In genomic region chr10:97715259-97715874, GRCh38 we compare ENCODE assay signal across 8 cellular contexts. TPM values are rescaled to one million over a fixed set of nuclear protein-coding genes. Genes with fewer than 3 reads are reported as not detected.
DNase-seq lines count a peak whose midpoint lies in the region; ATAC-seq, FAIRE-seq and TF ChIP-seq lines count a peak whose summit lies in the region.

No MANE protein-coding gene starts in this region.

- CTCF ChIA-PET in WTC11 (lab: Charles Lee): interaction anchor here (0.9 to 4.7 kb wide), 10 partner anchors 8 to 47 kb away, joined by 3 to 45 read pairs (median 10); partner anchors contain the start of genes AVPI1 and ZFYVE27

- H3K27ac ChIP-seq in gastrocnemius medialis: peak overlapping the region; percentile 63 to 85 (median 78)

- H3K4me3 Mint-ChIP-seq in WTC11: peak overlapping the region; percentile 98

- peak overlapping the region; percentile 93 for H3K4me3 ChIP-seq in fibroblast of the aortic adventitia (ENCODE audit: low read depth, low read length)
- H3K4me3 ChIP-seq in gastrocnemius medialis: peak overlapping the region; percentile 21 to 68 (median 62)

- no peaks in the 10 kb centered on the region for H3K9me3 ChIP-seq in gastrocnemius medialis

- no peak for TF ChIP-seq POLR2A in gastrocnemius medialis (IDR thresholded peaks at IDR 0.05)
- no peak for TF ChIP-seq POLR2A in GM12892 (IDR thresholded peaks at IDR 0.05; ENCODE audit: low read depth, low read length)

- peak overlapping the region; percentile 97 for H3K27ac Mint-ChIP-seq in WTC11

- peaks cover 8% of the 10 kb centered on the region for H3K36me3 Mint-ChIP-seq in WTC11

- H3K36me3 ChIP-seq in gastrocnemius medialis: no peaks in the 10 kb centered on the region

- H3K4me1 Mint-ChIP-seq in WTC11: peaks cover 54% of the 10 kb centered on the region

- in situ Hi-C loops in gastrocnemius medialis (cut with MboI; ENCODE audit: low sequenced_read_pairs in 4 of 4): no loop called here

- no peaks in the 10 kb centered on the region for H3K27me3 Mint-ChIP-seq in WTC11 (ENCODE audit: low read depth)

- FAIRE-seq in GM12892 (lab: Jason Lieb, UNC): no peak

- no peaks in the 10 kb centered on the region for H3K9me3 Mint-ChIP-seq in WTC11

- intact Hi-C loops in gastrocnemius medialis (cut with DNase I; ENCODE audit: low total_unique reads): no loop called here

- TF ChIP-seq CTCF in WTC11 (IDR thresholded peaks at IDR 0.05) (no peak), fibroblast of the aortic adventitia (IDR thresholded peaks at IDR 0.05; ENCODE audit: insufficient read depth, low read length) (no peak), gastrocnemius medialis (IDR thresholded peaks at IDR 0.05 in 4 of 5, conservative IDR thresholded peaks at IDR 0.05 in 1 of 5) (no peak)

- peak; percentile 12 for DNase-seq in ELF-1 (ENCODE audit: low read depth, low spot score)
- peak; percentile 35 for DNase-seq in WTC11 (ENCODE audit: low spot score)
- DNase-seq in fibroblast of the aortic adventitia (ENCODE audit: low read depth): no peak
- DNase-seq in gastrocnemius medialis: no peak
- no peak for DNase-seq in AG08396 (ENCODE audit: low spot score)
- no peak for DNase-seq in COLO829 (ENCODE audit: low spot score)
- no peak for DNase-seq in GM12892 (ENCODE audit: insufficient read length)

- POLR2A ChIA-PET in WTC11 (lab: Charles Lee): interaction anchor here (0.6 to 3.0 kb wide), 4 partner anchors 9 to 31 kb away, joined by 3 to 27 read pairs (median 4); partner anchors contain the start of gene AVPI1

- ATAC-seq in WTC11 (peak; percentile 4), gastrocnemius medialis (no peak), GM18870 (IDR thresholded peaks at IDR 0.05; ENCODE audit: unreplicated experiment) (no peak)

- H3K27me3 ChIP-seq in gastrocnemius medialis: peaks cover 6 to 13% (median 7%) of the 10 kb centered on the region in 3 donors

- peaks cover 16 to 20% of the 10 kb centered on the region in 2 donors for H3K4me1 ChIP-seq in gastrocnemius medialis

TF ChIP-seq in WTC11, 78 proteins besides CTCF, POLR2A, EP300 and RAD21:
- TF ChIP-seq CREM (CRISPR knock-in tag; IDR thresholded peaks at IDR 0.05) (0 out of 2 replicates have a peak, but pooled peaks have one; percentile 39), TEAD1 (CRISPR knock-in tag; IDR thresholded peaks at IDR 0.05) (0 out of 2 replicates have a peak, but pooled peaks have one; percentile 16), ZNF232 (CRISPR knock-in tag; IDR thresholded peaks at IDR 0.05) (no peak), ATF1 (CRISPR knock-in tag; IDR thresholded peaks at IDR 0.05) (no peak), ZNF219 (CRISPR knock-in tag; IDR thresholded peaks at IDR 0.05; ENCODE audit: borderline replicate concordance) (no peak), RELA (CRISPR knock-in tag; IDR thresholded peaks at IDR 0.05; ENCODE audit: borderline replicate concordance) (no peak), NFYB (CRISPR knock-in tag; conservative IDR thresholded peaks at IDR 0.05; ENCODE audit: low read depth) (no peak), USF1 (CRISPR knock-in tag; IDR thresholded peaks at IDR 0.05) (no peak)

RNA-seq across cellular contexts. Expression of gene MARVELD1, which starts 1.8 kb away (rescaled TPM):
- 36.8 to 37.7 TPM (median 36.9 TPM) in 3 replicates for total RNA-seq in WTC11 (2021)
- 34.9 and 64.3 TPM in 2 replicates for total RNA-seq in fibroblast of the aortic adventitia (ENCODE audit: low replicate concordance)
- total RNA-seq in gastrocnemius medialis: 1 to 10 TPM; 3.2 to 5.1 (median 3.9) TPM
- 0.42 TPM for polyA plus RNA-seq in GM12892 (2012; ENCODE audit: missing spikeins)

RNA-seq across cellular contexts. Expression of gene ZFYVE27, which starts 21.6 kb away (rescaled TPM):
- total RNA-seq in WTC11 (2021) (23.2 to 26.9 TPM (median 26.0 TPM) in 3 replicates), fibroblast of the aortic adventitia (ENCODE audit: low replicate concordance) (14.1 and 20.4 TPM in 2 replicates), gastrocnemius medialis (10 to 100 TPM in 3 of 4 donors, 1 to 10 TPM in 1; 7.6 to 14.9 (median 11.6) TPM)
- polyA plus RNA-seq in GM12892 (2012; ENCODE audit: missing spikeins): 17.2 TPM

RNA-seq across cellular contexts. Expression of gene AVPI1, which starts 28.3 kb away (rescaled TPM):
- total RNA-seq in WTC11 (2021): 8.1 to 9.8 TPM (median 9.0 TPM) in 3 replicates
- 20.2 TPM in 2 replicates for total RNA-seq in fibroblast of the aortic adventitia (ENCODE audit: low replicate concordance)
- 10 to 100 TPM in 1 of 4 donors, 1 to 10 TPM in 3; 1.4 to 14.1 (median 3.0) TPM for total RNA-seq in gastrocnemius medialis
- polyA plus RNA-seq in GM12892 (2012; ENCODE audit: missing spikeins): 0.53 TPM

RNA-seq across cellular contexts. Expression of gene SFRP5, which starts 56.4 kb away (rescaled TPM):
- total RNA-seq in WTC11 (2021) (2.4 to 3.5 TPM (median 3.1 TPM) in 3 replicates), fibroblast of the aortic adventitia (ENCODE audit: low replicate concordance) (not detected in 2 replicates), gastrocnemius medialis (1 to 10 TPM in 1 of 4 donors, under 1 TPM in 2, not detected in 1; 0.25 to 2.2 (median 0.93) TPM)
- polyA plus RNA-seq in GM12892 (2012; ENCODE audit: missing spikeins): not detected

Comparison
In these comparisons a context has a peak if more than half of its experiments do, and no peak if none do; other contexts are left out.
1. DNase-seq: peak in ELF-1 (single experiment) and WTC11 (single experiment); none in fibroblast of the aortic adventitia (single experiment), gastrocnemius medialis (0 of 2), AG08396 (single experiment), COLO829 (single experiment) and GM12892 (single experiment).